18 cellular contexts compared by ENCODE assay signal in the genomic region with DNA sequence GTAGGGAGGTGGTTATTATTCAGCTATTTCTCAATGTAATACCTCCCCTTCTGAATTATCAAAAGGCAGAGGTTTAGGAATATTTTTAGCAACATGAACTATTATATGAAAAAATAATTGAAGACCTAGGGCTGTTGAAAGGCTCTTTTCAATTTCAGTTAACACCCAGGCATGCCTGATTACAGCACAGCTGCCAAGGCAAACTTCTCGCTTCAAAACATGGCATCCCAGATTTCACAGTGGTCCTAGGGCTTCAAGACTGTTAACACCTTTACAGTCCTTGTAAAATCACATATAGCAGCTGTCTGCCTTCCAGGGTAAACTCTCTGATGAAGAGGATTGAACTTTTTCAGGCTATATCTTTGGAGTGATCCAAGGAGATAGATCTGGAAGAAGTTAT. TPM values are rescaled to one million over a fixed set of nuclear protein-coding genes. Genes with fewer than 3 reads are reported as not detected.
A peak's percentile ranks its signal among the peaks of the same experiment; 100 is the strongest.
DNase-seq lines count a peak whose midpoint lies in the region; ATAC-seq, FAIRE-seq and TF ChIP-seq lines count a peak whose summit lies in the region.
"Had no signal": no experiment of that assay in that cellular context is flagged by ENCODE, and none has a peak within 500 bp of the region (broad histone marks: within the 10 kb centered on the region; RNA-seq: fewer than 3 reads in every experiment).

No MANE protein-coding gene starts in this region.

- H3K27ac ChIP-seq in CD4-positive, CD25-positive, alpha-beta regulatory T cell (ENCODE audit: insufficient read depth, low read length, poor library complexity, severe bottlenecking) = peak overlapping the region; percentile 14
- peak overlapping the region; percentile 33 for H3K27ac ChIP-seq in SJCRH30
- no peak overlapping the region for H3K27ac ChIP-seq in kidney (ENCODE audit: low read depth in 2 of 2, low read length in 2 of 2)

- H3K9ac ChIP-seq in kidney (ENCODE audit: low read length in 2 of 2) = no peak overlapping the region

- H3K27ac Mint-ChIP-seq in activated CD8-positive, alpha-beta T cell treated with anti-CD3 and anti-CD28 coated beads for 36 hours = peak overlapping the region; percentile 78
- no peak overlapping the region for H3K27ac Mint-ChIP-seq in activated CD8-positive, alpha-beta T cell treated with anti-CD3 and anti-CD28 coated beads, Interleukin-2, amount 10 ng/mL, durations not matched to agents 7 days and 5 days
- no peak overlapping the region for H3K27ac Mint-ChIP-seq in CD4-positive, CD25-positive, alpha-beta regulatory T cell
- H3K27ac Mint-ChIP-seq in dendritic cell treated with granulocyte-macrophage colony-stimulating factor and Interleukin-4, amounts not matched to agents 40 ng/mL and 50 ng/mL, for 4 days = peak overlapping the region; percentile 74

- H3K36me3 ChIP-seq in CD4-positive, CD25-positive, alpha-beta regulatory T cell (ENCODE audit: control insufficient read depth, insufficient read depth, low read length) = no peaks in the 10 kb centered on the region
- H3K36me3 ChIP-seq in SJCRH30 (no peaks in the 10 kb centered on the region), kidney (ENCODE audit: control insufficient read depth in 1 of 2, insufficient read depth in 2 of 2, low read length in 2 of 2) (no peaks in the 10 kb centered on the region)

- intact Hi-C loops in activated CD8-positive, alpha-beta T cell treated with anti-CD3 and anti-CD28 coated beads for 36 hours (cut with micrococcal nuclease) = no loop called here
- intact Hi-C loops in dendritic cell treated with granulocyte-macrophage colony-stimulating factor and Interleukin-4, amounts not matched to agents 40 ng/mL and 50 ng/mL, for 4 days (cut with micrococcal nuclease) = no loop called here
- intact Hi-C loops in kidney (cut with DNase I) = no loop called here

- no peak overlapping the region for H3K4me3 ChIP-seq in CD4-positive, CD25-positive, alpha-beta regulatory T cell (ENCODE audit: low read depth, low read length)
- H3K4me3 ChIP-seq in SJCRH30 (no peak overlapping the region), kidney (ENCODE audit: low read length in 2 of 2) (no peak overlapping the region)
- H3K4me3 ChIP-seq: K562 had no signal

- H3K4me1 Mint-ChIP-seq in activated CD8-positive, alpha-beta T cell treated with anti-CD3 and anti-CD28 coated beads for 36 hours (ENCODE audit: low read depth) = peaks cover 64% of the 10 kb centered on the region
- peaks cover 46% of the 10 kb centered on the region for H3K4me1 Mint-ChIP-seq in activated CD8-positive, alpha-beta T cell treated with anti-CD3 and anti-CD28 coated beads, Interleukin-2, amount 10 ng/mL, durations not matched to agents 7 days and 5 days (ENCODE audit: low read depth)
- peaks cover 41 to 68% (median 57%) of the 10 kb centered on the region in 4 donors for H3K4me1 Mint-ChIP-seq in CD4-positive, CD25-positive, alpha-beta regulatory T cell
- H3K4me1 Mint-ChIP-seq in dendritic cell treated with granulocyte-macrophage colony-stimulating factor and Interleukin-4, amounts not matched to agents 40 ng/mL and 50 ng/mL, for 4 days (ENCODE audit: low read depth) = peaks cover 73% of the 10 kb centered on the region

- no peak for FAIRE-seq in kidney (lab: Jason Lieb, UNC)
- FAIRE-seq: GM12892, H1, K562 had no signal

- POLR2A ChIA-PET in activated CD8-positive, alpha-beta T cell treated with anti-CD3 and anti-CD28 coated beads for 36 hours (lab: Charles Lee) = interaction anchor here (0.9 to 17.2 kb wide), 7 partner anchors 8 to 184 kb away, joined by 3 to 237 read pairs (median 5); a partner anchor contains a TSS
- POLR2A ChIA-PET in activated CD8-positive, alpha-beta T cell treated with anti-CD3 and anti-CD28 coated beads, Interleukin-2, amount 10 ng/mL, durations not matched to agents 7 days and 5 days (lab: Charles Lee) = interaction anchor here (0.5 to 3.3 kb wide), 7 partner anchors 9 to 170 kb away, joined by 3 to 11 read pairs (median 3); no protein-coding TSS in a partner anchor

- peaks cover 27% of the 10 kb centered on the region for H3K4me1 ChIP-seq in CD4-positive, CD25-positive, alpha-beta regulatory T cell (ENCODE audit: control insufficient read depth, insufficient read depth, low read length, poor library complexity, severe bottlenecking)
- peaks cover 26% of the 10 kb centered on the region for H3K4me1 ChIP-seq in SJCRH30
- H3K4me1 ChIP-seq in kidney (ENCODE audit: control insufficient read depth in 1 of 2, insufficient read depth in 1 of 2, low read depth in 1 of 2, low read length in 2 of 2) = no peaks in the 10 kb centered on the region

- H3K9me3 ChIP-seq in CD4-positive, CD25-positive, alpha-beta regulatory T cell (ENCODE audit: control insufficient read depth in 2 of 2, low read length in 2 of 2) = no peaks in the 10 kb centered on the region
- no peaks in the 10 kb centered on the region for H3K9me3 ChIP-seq in SJCRH30 (replicated peaks)
- no peaks in the 10 kb centered on the region for H3K9me3 ChIP-seq in kidney (ENCODE audit: control insufficient read depth in 1 of 2, low read length in 2 of 2)

- CTCF ChIA-PET in activated CD8-positive, alpha-beta T cell treated with anti-CD3 and anti-CD28 coated beads for 36 hours (lab: Charles Lee) = interaction anchor here (1.0 to 2.1 kb wide), 5 partner anchors 10 to 33 kb away, joined by 3 to 7 read pairs (median 4); a partner anchor contains a TSS
- CTCF ChIA-PET in activated CD8-positive, alpha-beta T cell treated with anti-CD3 and anti-CD28 coated beads, Interleukin-2, amount 10 ng/mL, durations not matched to agents 7 days and 5 days (lab: Charles Lee) = interaction anchor here (0.7 to 2.3 kb wide), 6 partner anchors 19 to 76 kb away, joined by 4 to 9 read pairs (median 4); a partner anchor contains a TSS

- no peak overlapping the region for H3K4me3 Mint-ChIP-seq in activated CD8-positive, alpha-beta T cell treated with anti-CD3 and anti-CD28 coated beads for 36 hours
- H3K4me3 Mint-ChIP-seq in activated CD8-positive, alpha-beta T cell treated with anti-CD3 and anti-CD28 coated beads, Interleukin-2, amount 10 ng/mL, durations not matched to agents 7 days and 5 days = no peak overlapping the region
- H3K4me3 Mint-ChIP-seq in CD4-positive, CD25-positive, alpha-beta regulatory T cell = no peak overlapping the region
- H3K4me3 Mint-ChIP-seq in dendritic cell treated with granulocyte-macrophage colony-stimulating factor and Interleukin-4, amounts not matched to agents 40 ng/mL and 50 ng/mL, for 4 days = no peak overlapping the region

- no peaks in the 10 kb centered on the region for H3K36me3 Mint-ChIP-seq in activated CD8-positive, alpha-beta T cell treated with anti-CD3 and anti-CD28 coated beads for 36 hours (ENCODE audit: low read depth)
- no peaks in the 10 kb centered on the region for H3K36me3 Mint-ChIP-seq in activated CD8-positive, alpha-beta T cell treated with anti-CD3 and anti-CD28 coated beads, Interleukin-2, amount 10 ng/mL, durations not matched to agents 7 days and 5 days (ENCODE audit: low read depth)
- no peaks in the 10 kb centered on the region for H3K36me3 Mint-ChIP-seq in CD4-positive, CD25-positive, alpha-beta regulatory T cell
- no peaks in the 10 kb centered on the region for H3K36me3 Mint-ChIP-seq in dendritic cell treated with granulocyte-macrophage colony-stimulating factor and Interleukin-4, amounts not matched to agents 40 ng/mL and 50 ng/mL, for 4 days (ENCODE audit: low read depth)

- no peak for DNase-seq in activated CD8-positive, alpha-beta T cell treated with anti-CD3 and anti-CD28 coated beads for 36 hours
- no peak for DNase-seq in activated CD8-positive, alpha-beta T cell treated with anti-CD3 and anti-CD28 coated beads, Interleukin-2, amount 10 ng/mL, durations not matched to agents 7 days and 5 days
- DNase-seq in CD4-positive, CD25-positive, alpha-beta regulatory T cell = no peak
- DNase-seq in SJCRH30 = peak in 1 of 2 experiments; percentile 66
- no peak for DNase-seq in kidney
- DNase-seq in NCI-H82 (lab: John Stamatoyannopoulos, UW) = no peak
- DNase-seq in GOT3 (lab: John Stamatoyannopoulos, UW) = no peak
- DNase-seq: NCI-H1417 treated with DMSO at 0.1 percent for 48 hours, NCI-H2029, NCI-H510A, NCI-H774 had no signal

- ATAC-seq in activated CD8-positive, alpha-beta T cell treated with anti-CD3 and anti-CD28 coated beads for 36 hours = no peak
- ATAC-seq in activated CD8-positive, alpha-beta T cell treated with anti-CD3 and anti-CD28 coated beads, Interleukin-2, amount 10 ng/mL, durations not matched to agents 7 days and 5 days = no peak
- no peak for ATAC-seq in CD4-positive, CD25-positive, alpha-beta regulatory T cell (ENCODE audit: low read depth in 2 of 2)
- ATAC-seq: K562, Panc1 had no signal

- no peaks in the 10 kb centered on the region for H3K27me3 Mint-ChIP-seq in activated CD8-positive, alpha-beta T cell treated with anti-CD3 and anti-CD28 coated beads for 36 hours
- H3K27me3 Mint-ChIP-seq in activated CD8-positive, alpha-beta T cell treated with anti-CD3 and anti-CD28 coated beads, Interleukin-2, amount 10 ng/mL, durations not matched to agents 7 days and 5 days (ENCODE audit: low read depth) = no peaks in the 10 kb centered on the region
- H3K27me3 Mint-ChIP-seq in CD4-positive, CD25-positive, alpha-beta regulatory T cell = no peaks in the 10 kb centered on the region
- no peaks in the 10 kb centered on the region for H3K27me3 Mint-ChIP-seq in dendritic cell treated with granulocyte-macrophage colony-stimulating factor and Interleukin-4, amounts not matched to agents 40 ng/mL and 50 ng/mL, for 4 days

- H3K9me3 Mint-ChIP-seq in activated CD8-positive, alpha-beta T cell treated with anti-CD3 and anti-CD28 coated beads for 36 hours = no peaks in the 10 kb centered on the region
- no peaks in the 10 kb centered on the region for H3K9me3 Mint-ChIP-seq in activated CD8-positive, alpha-beta T cell treated with anti-CD3 and anti-CD28 coated beads, Interleukin-2, amount 10 ng/mL, durations not matched to agents 7 days and 5 days (ENCODE audit: insufficient read depth)
- H3K9me3 Mint-ChIP-seq in CD4-positive, CD25-positive, alpha-beta regulatory T cell = peaks cover 0 to 3% (median 0%) of the 10 kb centered on the region in 7 donors
- H3K9me3 Mint-ChIP-seq in dendritic cell treated with granulocyte-macrophage colony-stimulating factor and Interleukin-4, amounts not matched to agents 40 ng/mL and 50 ng/mL, for 4 days = no peaks in the 10 kb centered on the region

- TF ChIP-seq CTCF in activated CD8-positive, alpha-beta T cell treated with anti-CD3 and anti-CD28 coated beads for 36 hours (IDR thresholded peaks at IDR 0.05) = no peak
- TF ChIP-seq CTCF in kidney (IDR thresholded peaks at IDR 0.05; ENCODE audit: borderline replicate concordance, extremely low read depth, insufficient read depth) = no peak

- H3K27me3 ChIP-seq in CD4-positive, CD25-positive, alpha-beta regulatory T cell (ENCODE audit: control insufficient read depth, insufficient read depth, low read length) = no peaks in the 10 kb centered on the region
- H3K27me3 ChIP-seq in SJCRH30 = no peaks in the 10 kb centered on the region

RNA-seq across cellular contexts. Expression of a gene that starts 23.2 kb away (rescaled TPM):
- 10 to 100 TPM; 28.7 to 30.7 TPM for total RNA-seq in activated CD8-positive, alpha-beta T cell treated with anti-CD3 and anti-CD28 coated beads for 36 hours
- total RNA-seq in activated CD8-positive, alpha-beta T cell treated with anti-CD3 and anti-CD28 coated beads, Interleukin-2, amount 10 ng/mL, durations not matched to agents 7 days and 5 days = 1 to 10 TPM; 3.8 to 4.7 TPM
- 459 TPM for total RNA-seq in CD4-positive, CD25-positive, alpha-beta regulatory T cell
- polyA plus RNA-seq in CD4-positive, CD25-positive, alpha-beta regulatory T cell = 10 to 100 TPM; 52.1 to 79.2 (median 55.7) TPM
- 0.10 TPM in 1 of 2 replicates, not detected in the other for total RNA-seq in SJCRH30 (2014; rRNA removed; shearing (Covaris generic))
- total RNA-seq in kidney = 2.0 TPM
- 0.22 TPM for polyA plus RNA-seq in kidney (ENCODE audit: insufficient read depth, low read depth, low replicate concordance)
- total RNA-seq: A673, Daoy, H1 had no signal
- polyA plus RNA-seq: H1 had no signal

RNA-seq across cellular contexts. Expression of a gene that starts 45.8 kb away (rescaled TPM):
- 10 to 100 TPM; 55.0 to 55.6 TPM for total RNA-seq in activated CD8-positive, alpha-beta T cell treated with anti-CD3 and anti-CD28 coated beads for 36 hours
- 10 to 100 TPM; 31.1 to 32.6 TPM for total RNA-seq in activated CD8-positive, alpha-beta T cell treated with anti-CD3 and anti-CD28 coated beads, Interleukin-2, amount 10 ng/mL, durations not matched to agents 7 days and 5 days
- total RNA-seq in CD4-positive, CD25-positive, alpha-beta regulatory T cell = 195 TPM
- polyA plus RNA-seq in CD4-positive, CD25-positive, alpha-beta regulatory T cell = 10 to 100 TPM; 33.0 to 45.2 (median 38.2) TPM
- total RNA-seq in SJCRH30 (2014; rRNA removed; shearing (Covaris generic)) = not detected in 2 replicates
- total RNA-seq in kidney = 0.85 TPM
- polyA plus RNA-seq in kidney (ENCODE audit: insufficient read depth, low read depth, low replicate concordance) = not detected
- total RNA-seq: A673, Daoy, H1, K562 had no signal
- polyA plus RNA-seq: H1, K562 had no signal

Comparison
In these comparisons a context has a peak if more than half of its experiments do, and no peak if none do; other contexts are left out.
1. H3K27ac Mint-ChIP-seq: peak in activated CD8-positive, alpha-beta T cell treated with anti-CD3 and anti-CD28 coated beads for 36 hours (single experiment) and dendritic cell treated with granulocyte-macrophage colony-stimulating factor and Interleukin-4, amounts not matched to agents 40 ng/mL and 50 ng/mL, for 4 days (single experiment); none in activated CD8-positive, alpha-beta T cell treated with anti-CD3 and anti-CD28 coated beads, Interleukin-2, amount 10 ng/mL, durations not matched to agents 7 days and 5 days (single experiment) and CD4-positive, CD25-positive, alpha-beta regulatory T cell (0 of 3).
2. H3K27ac ChIP-seq: peak in CD4-positive, CD25-positive, alpha-beta regulatory T cell (single experiment) and SJCRH30 (single experiment); none in kidney (0 of 2).
3. RNA of a gene that starts 23.2 kb away (total RNA-seq): 459 TPM in CD4-positive, CD25-positive, alpha-beta regulatory T cell (single experiment); 28.7 to 30.7 TPM in activated CD8-positive, alpha-beta T cell treated with anti-CD3 and anti-CD28 coated beads for 36 hours, 3.8 to 4.7 TPM in activated CD8-positive, alpha-beta T cell treated with anti-CD3 and anti-CD28 coated beads, Interleukin-2, amount 10 ng/mL, durations not matched to agents 7 days and 5 days, 2.0 TPM in kidney (single experiment) and 0.10 TPM in SJCRH30; every median in the first group is over 10 times any median in the second.
4. RNA of a gene that starts 45.8 kb away (total RNA-seq): 195 TPM in CD4-positive, CD25-positive, alpha-beta regulatory T cell (single experiment), 55.0 to 55.6 TPM in activated CD8-positive, alpha-beta T cell treated with anti-CD3 and anti-CD28 coated beads for 36 hours and 31.1 to 32.6 TPM in activated CD8-positive, alpha-beta T cell treated with anti-CD3 and anti-CD28 coated beads, Interleukin-2, amount 10 ng/mL, durations not matched to agents 7 days and 5 days; 0.85 TPM in kidney (single experiment) and not detected in SJCRH30; every median in the first group is over 10 times any median in the second.